8 cellular contexts compared by ENCODE assay signal in the genomic region with DNA sequence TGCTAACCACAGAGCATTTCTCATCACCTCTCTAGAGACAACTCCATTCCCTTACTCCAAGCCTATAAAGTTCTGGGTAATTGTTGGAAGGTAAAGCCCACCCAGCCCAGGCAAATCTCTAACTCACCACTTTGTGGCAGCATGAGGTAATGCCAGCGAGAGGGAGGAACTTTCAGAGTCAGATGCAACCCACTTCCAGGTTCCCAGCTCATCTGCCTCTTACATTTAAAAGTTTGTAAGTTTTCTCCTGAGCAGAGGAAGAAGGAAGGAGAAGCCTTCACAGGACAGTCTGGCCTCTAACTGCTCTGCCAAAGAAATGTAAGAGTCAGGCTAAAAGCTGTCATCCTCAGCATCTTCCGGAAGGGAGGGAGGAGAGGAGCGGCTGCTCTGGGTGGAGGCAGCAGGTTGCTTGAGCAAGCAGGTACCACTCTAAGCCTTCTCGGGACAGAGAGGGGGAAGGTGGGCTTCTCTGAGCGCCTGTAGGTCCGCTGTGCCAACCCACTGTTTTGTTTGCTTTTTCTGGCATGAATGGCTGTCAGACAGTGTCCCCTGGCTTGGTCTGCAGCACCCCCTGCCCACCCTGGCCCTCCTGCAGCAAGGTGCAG. TPM values are rescaled to one million over a fixed set of nuclear protein-coding genes. Genes with fewer than 3 reads are reported as not detected.
DNase-seq lines count a peak whose midpoint lies in the region; ATAC-seq and TF ChIP-seq lines count a peak whose summit lies in the region.

No MANE protein-coding gene starts in this region.

- H3K9me3 Mint-ChIP-seq in activated T-helper 2 cell treated with anti-CD3 and anti-CD28 coated beads, Interferon-gamma antibody, Interleukin-2, Interleukin-4, amounts not matched to agents 10 μg/mL and 5 μg/mL and 100 μg/mL, durations not matched to agents 14 hours and 24 hours and 36 hours, result no peaks in the 10 kb centered on the region

- H3K36me3 Mint-ChIP-seq in activated T-helper 2 cell treated with anti-CD3 and anti-CD28 coated beads, Interferon-gamma antibody, Interleukin-2, Interleukin-4, amounts not matched to agents 10 μg/mL and 5 μg/mL and 100 μg/mL, durations not matched to agents 14 hours and 24 hours and 36 hours (ENCODE audit: low read depth), result peaks cover 31% of the 10 kb centered on the region

- H3K27me3 Mint-ChIP-seq in activated T-helper 2 cell treated with anti-CD3 and anti-CD28 coated beads, Interferon-gamma antibody, Interleukin-2, Interleukin-4, amounts not matched to agents 10 μg/mL and 5 μg/mL and 100 μg/mL, durations not matched to agents 14 hours and 24 hours and 36 hours (ENCODE audit: low read depth), result no peaks in the 10 kb centered on the region

- peaks cover 13 to 21% of the 10 kb centered on the region in 2 donors for H3K4me1 ChIP-seq in gastrocnemius medialis

- peaks cover 0 to 46% of the 10 kb centered on the region in 2 donors for H3K36me3 ChIP-seq in gastrocnemius medialis

- H3K4me3 Mint-ChIP-seq in activated T-helper 2 cell treated with anti-CD3 and anti-CD28 coated beads, Interferon-gamma antibody, Interleukin-2, Interleukin-4, amounts not matched to agents 10 μg/mL and 5 μg/mL and 100 μg/mL, durations not matched to agents 14 hours and 24 hours and 36 hours (ENCODE audit: low read depth), result peak overlapping the region; percentile 71

- H3K27me3 ChIP-seq in gastrocnemius medialis, result no peaks in the 10 kb centered on the region

- DNase-seq in EL (peak; percentile 44), Kasumi-1 (lab: John Stamatoyannopoulos, UW) (peak; percentile 49 to 57), glomerular visceral epithelial cell (ENCODE audit: extremely low spot score) (peak; percentile 45), gastrocnemius medialis (no peak), NCI-H1105 treated with DMSO at 0.1 percent for 48 hours (lab: John Stamatoyannopoulos, UW) (no peak), SHP77 treated with DMSO at 0.1 percent for 48 hours (lab: John Stamatoyannopoulos, UW) (no peak)
- DNase-seq in activated T-helper 2 cell treated with anti-CD3 and anti-CD28 coated beads, Interferon-gamma antibody, Interleukin-2, Interleukin-4, amounts not matched to agents 10 μg/mL and 5 μg/mL and 100 μg/mL, durations not matched to agents 14 hours and 24 hours and 36 hours (ENCODE audit: low spot score), result peak; percentile 33

- peaks cover 41% of the 10 kb centered on the region for H3K4me1 Mint-ChIP-seq in activated T-helper 2 cell treated with anti-CD3 and anti-CD28 coated beads, Interferon-gamma antibody, Interleukin-2, Interleukin-4, amounts not matched to agents 10 μg/mL and 5 μg/mL and 100 μg/mL, durations not matched to agents 14 hours and 24 hours and 36 hours (ENCODE audit: low read depth)

- H3K9me3 ChIP-seq in gastrocnemius medialis, result no peaks in the 10 kb centered on the region

- TF ChIP-seq POLR2A in gastrocnemius medialis (IDR thresholded peaks at IDR 0.05), result no peak

- no peak for TF ChIP-seq CTCF in gastrocnemius medialis (IDR thresholded peaks at IDR 0.05 in 4 of 5, conservative IDR thresholded peaks at IDR 0.05 in 1 of 5)

- peak overlapping the region; percentile 97 to 99 (median 98) for H3K27ac ChIP-seq in gastrocnemius medialis

- H3K4me3 ChIP-seq in gastrocnemius medialis, result peak overlapping the region; percentile 69 to 80 (median 76)

- intact Hi-C loops in activated T-helper 2 cell treated with anti-CD3 and anti-CD28 coated beads, Interferon-gamma antibody, Interleukin-2, Interleukin-4, amounts not matched to agents 10 μg/mL and 5 μg/mL and 100 μg/mL, durations not matched to agents 14 hours and 24 hours and 36 hours (cut with micrococcal nuclease), result no loop called here
- intact Hi-C loops in gastrocnemius medialis (cut with DNase I; ENCODE audit: low total_unique reads), result no loop called here

- H3K27ac Mint-ChIP-seq in activated T-helper 2 cell treated with anti-CD3 and anti-CD28 coated beads, Interferon-gamma antibody, Interleukin-2, Interleukin-4, amounts not matched to agents 10 μg/mL and 5 μg/mL and 100 μg/mL, durations not matched to agents 14 hours and 24 hours and 36 hours, result peak overlapping the region; percentile 32

- in situ Hi-C loops in gastrocnemius medialis (cut with MboI; ENCODE audit: low sequenced_read_pairs in 4 of 4), result no loop called here

- no peak for ATAC-seq in gastrocnemius medialis
- no peak for ATAC-seq in GM21360 (IDR thresholded peaks at IDR 0.05; ENCODE audit: unreplicated experiment)

RNA-seq across cellular contexts. Expression of a gene that starts 1.0 kb away (rescaled TPM):
- 7.3 and 8.9 TPM in 2 replicates for total RNA-seq in activated T-helper 2 cell treated with anti-CD3 and anti-CD28 coated beads, Interferon-gamma antibody, Interleukin-2, Interleukin-4, amounts not matched to agents 10 μg/mL and 5 μg/mL and 100 μg/mL, durations not matched to agents 14 hours and 24 hours and 36 hours
- total RNA-seq in gastrocnemius medialis, result 1 to 10 TPM; 4.4 to 7.5 (median 6.7) TPM

RNA-seq across cellular contexts. Expression of a gene that starts 1.7 kb away (rescaled TPM):
- total RNA-seq in activated T-helper 2 cell treated with anti-CD3 and anti-CD28 coated beads, Interferon-gamma antibody, Interleukin-2, Interleukin-4, amounts not matched to agents 10 μg/mL and 5 μg/mL and 100 μg/mL, durations not matched to agents 14 hours and 24 hours and 36 hours, result 51.6 and 57.8 TPM in 2 replicates
- 10 to 100 TPM in 2 of 4 donors, 1 to 10 TPM in 2; 5.7 to 31.2 (median 15.9) TPM for total RNA-seq in gastrocnemius medialis

RNA-seq across cellular contexts. Expression of a gene that starts 26.1 kb away (rescaled TPM):
- total RNA-seq in activated T-helper 2 cell treated with anti-CD3 and anti-CD28 coated beads, Interferon-gamma antibody, Interleukin-2, Interleukin-4, amounts not matched to agents 10 μg/mL and 5 μg/mL and 100 μg/mL, durations not matched to agents 14 hours and 24 hours and 36 hours, result 1.3 and 1.9 TPM in 2 replicates
- 1 to 10 TPM; 2.9 to 8.1 (median 4.9) TPM for total RNA-seq in gastrocnemius medialis

RNA-seq across cellular contexts. Expression of a gene that starts 28.5 kb away (rescaled TPM):
- not detected in 2 replicates for total RNA-seq in activated T-helper 2 cell treated with anti-CD3 and anti-CD28 coated beads, Interferon-gamma antibody, Interleukin-2, Interleukin-4, amounts not matched to agents 10 μg/mL and 5 μg/mL and 100 μg/mL, durations not matched to agents 14 hours and 24 hours and 36 hours
- not detected for total RNA-seq in gastrocnemius medialis

Comparison
In these comparisons a context has a peak if more than half of its experiments do, and no peak if none do; other contexts are left out.
1. DNase-seq: peak in EL (single experiment), Kasumi-1 (2 of 2), activated T-helper 2 cell treated with anti-CD3 and anti-CD28 coated beads, Interferon-gamma antibody, Interleukin-2, Interleukin-4, amounts not matched to agents 10 μg/mL and 5 μg/mL and 100 μg/mL, durations not matched to agents 14 hours and 24 hours and 36 hours (single experiment) and glomerular visceral epithelial cell (single experiment); none in gastrocnemius medialis (0 of 2), NCI-H1105 treated with DMSO at 0.1 percent for 48 hours (single experiment) and SHP77 treated with DMSO at 0.1 percent for 48 hours (single experiment).